In genomic region chr10:107083388-107084009, GRCh38 we compare ENCODE assay signal across 23 cellular contexts.
"Had no signal": no experiment of that assay in that cellular context is flagged by ENCODE, and none has a peak within 500 bp of the region (broad histone marks: within the 10 kb centered on the region; RNA-seq: fewer than 3 reads in every experiment).

No MANE protein-coding gene starts in this region.

- H3K36me3 ChIP-seq: Peyer's patch, SJCRH30 had no signal

- H3K27ac ChIP-seq: KMS-11, PC-9, Peyer's patch, SJCRH30 had no signal

- H3K4me3 ChIP-seq: PC-9, Peyer's patch, SJCRH30 had no signal

- H3K9me3 ChIP-seq: Peyer's patch, SJCRH30 had no signal

- H3K9ac ChIP-seq: KMS-11 had no signal

- H3K4me2 ChIP-seq: KMS-11, PC-9 had no signal

- ATAC-seq: HepG2, Right ventricle myocardium inferior, SK-N-SH treated with all-trans-retinoic acid at 6 μM for 48 hours had no signal

- H3K4me1 ChIP-seq: Peyer's patch had no signal

- DNase-seq: IMR-90, Kasumi-1, MM.1S, NCI-H1092 treated with DMSO at 0.1 percent for 48 hours, NCI-H1436, NCI-H187, NCI-H2029, NCI-H2081 treated with DMSO at 0.1 percent for 48 hours, NCI-H2171, NCI-H226, NCI-H446, NCI-H510A, NCI-H524 treated with DMSO at 0.1 percent for 48 hours, NCI-H69, NCI-H774, PC-9, Peyer's patch, SHP77 treated with DMSO at 0.1 percent for 48 hours, SJCRH30 had no signal

- H2AFZ ChIP-seq: PC-9 had no signal

- H3K27me3 ChIP-seq: Peyer's patch, SJCRH30 had no signal
